In the genomic region with DNA sequence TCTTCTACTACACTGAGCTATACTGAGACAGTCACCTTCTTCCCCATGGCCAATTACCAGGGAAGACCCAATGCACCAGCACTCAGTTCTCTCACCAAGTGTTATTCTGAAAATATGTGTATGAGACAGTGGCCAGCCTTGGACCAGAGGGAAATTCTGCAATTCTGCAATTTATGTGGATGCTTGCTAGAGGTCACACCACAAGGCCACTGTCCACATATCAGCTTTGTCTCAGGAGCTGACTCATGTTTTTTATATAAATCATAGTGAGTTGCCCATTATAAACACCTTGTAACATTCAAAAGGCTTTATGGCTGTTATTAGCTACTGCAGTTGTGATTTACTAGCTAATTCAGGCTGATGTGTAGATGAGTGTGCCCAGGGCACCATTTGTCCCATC, we compare ENCODE assay signal across 16 cellular contexts.
DNase-seq lines count a peak whose midpoint lies in the region; ATAC-seq and TF ChIP-seq lines count a peak whose summit lies in the region.
"Had no signal": no experiment of that assay in that cellular context is flagged by ENCODE, and none has a peak within 500 bp of the region (broad histone marks: within the 10 kb centered on the region; RNA-seq: fewer than 3 reads in every experiment).

No MANE protein-coding gene starts in this region.

- H4K5ac ChIP-seq in IMR-90 (ENCODE audit: low read depth, low read length) (no peak overlapping the region), mesendoderm (ENCODE audit: low read length) (no peak overlapping the region)

- no TSS peak for BruUV-seq in IMR-90 (replicated peaks; lab: Mats Ljungman, UMichigan)

- H3K4ac ChIP-seq in IMR-90 (ENCODE audit: low read depth, low read length), result no peak overlapping the region; the same call in 1 of the 2 replicates
- H3K4ac ChIP-seq in mesendoderm (ENCODE audit: low read depth, low read length), result no peak overlapping the region

- no peak overlapping the region for H2AK5ac ChIP-seq in IMR-90 (ENCODE audit: low read depth, low read length)
- peak overlapping the region; percentile 91 for H2AK5ac ChIP-seq in mesendoderm (ENCODE audit: low read length)

- CTCF ChIA-PET in IMR-90 (lab: Yijun Ruan, JAX), result no interaction called here

- H3K27ac ChIP-seq in IMR-90 (ENCODE audit: insufficient read depth, low read length) (no peak overlapping the region), mesendoderm (ENCODE audit: low read depth, low read length) (no peak overlapping the region)
- H3K27ac ChIP-seq: transverse colon, WERI-Rb-1 had no signal

- DNase-seq in AG09309 (ENCODE audit: low read depth) (peak; percentile 70), IMR-90 (peak; percentile 83), cardiac fibroblast (ENCODE audit: low read depth in 2 of 2) (peak; percentile 21 to 60), mesendoderm (no peak), NCI-H345 (lab: John Stamatoyannopoulos, UW) (no peak), NCI-H1417 (lab: John Stamatoyannopoulos, UW) (no peak), C1 segment of cervical spinal cord (lab: John Stamatoyannopoulos, UW) (no peak)
- DNase-seq in activated T-cell treated with anti-CD3 and anti-CD28 coated beads, Interleukin-2, amount 50 U/mL, for 1 hour, result no peak
- DNase-seq: activated gamma-delta T cell; BE2C; NCI-H146; stimulated activated CD4-positive, alpha-beta T cell treated with anti-CD3 and anti-CD28 coated beads, Interleukin-4, amount 100 ng/mL, for 24 hours; transverse colon; WERI-Rb-1 had no signal

- no peak overlapping the region for H3K4me3 ChIP-seq in AG09309 (ENCODE audit: control insufficient read depth, low read depth, low read length)
- H3K4me3 ChIP-seq in IMR-90 (ENCODE audit: insufficient read depth, low read depth, low read length), result no peak overlapping the region
- H3K4me3 ChIP-seq in cardiac fibroblast (replicated peaks in 1 of 2; ENCODE audit: low read depth in 2 of 2, low read length in 2 of 2), result no peak overlapping the region
- H3K4me3 ChIP-seq in mesendoderm (ENCODE audit: low read length), result no peak overlapping the region
- H3K4me3 ChIP-seq: lung, transverse colon had no signal

- TF ChIP-seq RAD21 in IMR-90 (IDR thresholded peaks at IDR 0.05; ENCODE audit: low read length), result no peak

- POLR2A ChIA-PET in IMR-90 (lab: Charles Lee; ENCODE audit: unreplicated experiment), result no interaction called here

- H3K9me1 ChIP-seq in IMR-90 (ENCODE audit: insufficient read depth, low read length), result no peaks in the 10 kb centered on the region

- intact Hi-C loops in IMR-90 (cut with micrococcal nuclease), result no loop called here

- H2AFZ ChIP-seq in IMR-90 (replicated peaks; ENCODE audit: low read length, poor library complexity), result no peak overlapping the region

- no peak overlapping the region for H4K91ac ChIP-seq in IMR-90 (ENCODE audit: insufficient read depth, low read depth, low read length)

- no peak overlapping the region for H3K9ac ChIP-seq in IMR-90 (ENCODE audit: low read depth, low read length)
- no peak overlapping the region for H3K9ac ChIP-seq in mesendoderm (ENCODE audit: low read length)

- H3K27me3 ChIP-seq in IMR-90 (ENCODE audit: control insufficient read depth, insufficient read depth, low read length) (peaks cover 2% of the 10 kb centered on the region; the same call in 1 of the 2 replicates), mesendoderm (ENCODE audit: insufficient read depth, low read length, poor library complexity) (no peaks in the 10 kb centered on the region)
- H3K27me3 ChIP-seq: BE2C, transverse colon had no signal

- no peak overlapping the region for H2AK9ac ChIP-seq in IMR-90 (replicated peaks; ENCODE audit: low read depth, low read length, poor library complexity)

- no peaks in the 10 kb centered on the region for H3K79me2 ChIP-seq in mesendoderm (ENCODE audit: control insufficient read depth, insufficient read depth, low read length)

- H3K56ac ChIP-seq in IMR-90 (ENCODE audit: extremely low read depth, insufficient read depth, low read length) (no peak overlapping the region), mesendoderm (ENCODE audit: low read length) (peak overlapping the region; percentile 22)

- H3K23ac ChIP-seq in IMR-90 (ENCODE audit: low read depth, low read length) (no peak overlapping the region), mesendoderm (ENCODE audit: low read length) (no peak overlapping the region)

- no peaks in the 10 kb centered on the region for H4K20me1 ChIP-seq in IMR-90 (ENCODE audit: insufficient read depth, low read length)

- H3K4me2 ChIP-seq in IMR-90 (ENCODE audit: low read depth, low read length) (no peak overlapping the region), mesendoderm (ENCODE audit: low read length) (no peak overlapping the region)

- H2BK20ac ChIP-seq in IMR-90 (ENCODE audit: low read depth, low read length), result no peak overlapping the region

- H3K36me3 ChIP-seq in IMR-90 (ENCODE audit: control insufficient read depth, insufficient read depth, low read length) (no peaks in the 10 kb centered on the region), mesendoderm (ENCODE audit: control insufficient read depth, insufficient read depth, low read length) (no peaks in the 10 kb centered on the region)
- H3K36me3 ChIP-seq: BE2C, transverse colon, WERI-Rb-1 had no signal

- no peaks in the 10 kb centered on the region for H3K79me1 ChIP-seq in IMR-90 (ENCODE audit: low read depth in 1 of 2, low read length in 2 of 2)
- no peaks in the 10 kb centered on the region for H3K79me1 ChIP-seq in mesendoderm (ENCODE audit: low read length)

- H2BK5ac ChIP-seq in IMR-90 (ENCODE audit: low read depth, low read length, poor library complexity, severe bottlenecking) (no peak overlapping the region), mesendoderm (ENCODE audit: low read length) (peak overlapping the region; percentile 87)

- in situ Hi-C loops in IMR-90 (cut with MboI; ENCODE audit: low sequenced_read_pairs), result no loop called here

- TF ChIP-seq CTCF in AG09309 (IDR thresholded peaks at IDR 0.05; ENCODE audit: control insufficient read depth, insufficient read depth, low read depth, low read length, missing control alignments), result no peak
- TF ChIP-seq CTCF in IMR-90 (conservative IDR thresholded peaks at IDR 0.05; ENCODE audit: low read depth, low read length), result no peak
- no peak for TF ChIP-seq CTCF in cardiac fibroblast (IDR thresholded peaks at IDR 0.05; ENCODE audit: low read depth, low read length)

- H3K9me3 ChIP-seq in IMR-90 (ENCODE audit: control insufficient read depth, insufficient read depth, low read length), result no peaks in the 10 kb centered on the region
- H3K9me3 ChIP-seq: BE2C, transverse colon had no signal

- no peak overlapping the region for H3K18ac ChIP-seq in IMR-90 (ENCODE audit: low read depth, low read length)
- peak overlapping the region; percentile 68 for H3K18ac ChIP-seq in mesendoderm (ENCODE audit: low read length)

- TF ChIP-seq POLR2A in IMR-90 (IDR thresholded peaks at IDR 0.05; ENCODE audit: low read depth, low read length), result no peak

- H4K8ac ChIP-seq in IMR-90 (ENCODE audit: low read depth in 2 of 2, low read length in 2 of 2), result peak overlapping the region in 1 of 2 experiments; percentile 36; a peak in 1 of 4 replicates
- no peak overlapping the region for H4K8ac ChIP-seq in mesendoderm (ENCODE audit: low read depth, low read length)

- H3K4me1 ChIP-seq in IMR-90 (ENCODE audit: control insufficient read depth, insufficient read depth, low read length) (peaks cover 2% of the 10 kb centered on the region), mesendoderm (ENCODE audit: control insufficient read depth, low read depth, low read length) (peaks cover 13% of the 10 kb centered on the region)
- H3K4me1 ChIP-seq: BE2C had no signal

- no peak overlapping the region for H2BK120ac ChIP-seq in IMR-90 (ENCODE audit: low read depth, low read length)
- H2BK120ac ChIP-seq in mesendoderm (ENCODE audit: low read depth, low read length), result peak overlapping the region; percentile 82

- H3K14ac ChIP-seq in IMR-90 (replicated peaks; ENCODE audit: low read depth, low read length), result no peak overlapping the region

- no peak overlapping the region for H2BK15ac ChIP-seq in IMR-90 (ENCODE audit: low read depth, low read length)
- H2BK15ac ChIP-seq in mesendoderm (replicated peaks; ENCODE audit: low read depth), result peak overlapping the region; percentile 47

- dilution Hi-C loops in IMR-90 (cut with HindIII; ENCODE audit: low sequenced_read_pairs, unreplicated experiment), result no loop called here

- peak; percentile 92 for ATAC-seq in IMR-90 (ENCODE audit: low read depth)
- ATAC-seq: Panc1 had no signal

TF ChIP-seq in IMR-90, 13 proteins besides CTCF, POLR2A, EP300 and RAD21:
- no peak for TF ChIP-seq NFE2L2 (IDR thresholded peaks at IDR 0.05; ENCODE audit: low read depth, low read length)
- TF ChIP-seq FOS (IDR thresholded peaks at IDR 0.05; ENCODE audit: low read depth, low read length), result peak; percentile 21; the same call in 1 of the 2 replicates
- TF ChIP-seq CEBPB (IDR thresholded peaks at IDR 0.05; ENCODE audit: low read depth, low read length), result peak; percentile 51; the same call in 1 of the 2 replicates
- TF ChIP-seq RFX5 (IDR thresholded peaks at IDR 0.05; ENCODE audit: low read depth, low read length), result no peak
- TF ChIP-seq MAFK (IDR thresholded peaks at IDR 0.05; ENCODE audit: low read depth, low read length), result peak; percentile 57

Comparison
In these comparisons a context has a peak if more than half of its experiments do, and no peak if none do; other contexts are left out.
1. DNase-seq: peak in AG09309 (single experiment), IMR-90 (single experiment) and cardiac fibroblast (2 of 2); none in mesendoderm (single experiment), NCI-H345 (single experiment), activated T-cell treated with anti-CD3 and anti-CD28 coated beads, Interleukin-2, amount 50 U/mL, for 1 hour (single experiment), NCI-H1417 (0 of 3) and C1 segment of cervical spinal cord (0 of 14).